ENCODE assay signal across 21 cellular contexts in the genomic region with DNA sequence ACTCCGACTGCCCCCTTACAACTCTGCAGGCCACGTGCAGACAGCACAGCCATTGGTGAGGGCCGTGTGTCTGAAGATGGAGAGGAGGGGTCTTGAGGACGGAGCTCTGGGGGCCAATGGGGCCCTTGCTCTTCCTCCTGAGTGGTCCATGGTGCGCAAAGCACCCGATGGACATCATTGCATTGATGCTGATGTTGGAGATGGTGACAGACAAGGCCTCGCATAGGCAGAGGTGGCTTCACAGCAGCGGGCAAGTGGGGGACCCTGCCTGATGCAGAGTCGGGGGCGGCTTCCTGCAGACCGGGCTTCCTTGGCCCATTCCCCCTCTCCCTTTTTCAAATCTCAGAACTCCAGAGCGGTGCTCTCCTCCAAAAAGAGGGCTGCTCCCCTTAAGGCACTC.
"Had no signal": no experiment of that assay in that cellular context is flagged by ENCODE, and none has a peak within 500 bp of the region (broad histone marks: within the 10 kb centered on the region; RNA-seq: fewer than 3 reads in every experiment).

No MANE protein-coding gene starts in this region.

- H3K27ac Mint-ChIP-seq: activated naive CD4-positive, alpha-beta T cell treated with anti-CD3 and anti-CD28 coated beads for 36 hours; activated T-helper 2 cell treated with anti-CD3 and anti-CD28 coated beads, Interferon-gamma antibody, Interleukin-2, Interleukin-4, amounts not matched to agents 10 μg/mL and 5 μg/mL and 100 μg/mL, durations not matched to agents 14 hours and 24 hours and 36 hours; immature natural killer cell; T-helper 1 cell treated with Interleukin-12 subunit alpha and Interleukin-12 subunit beta and Interleukin-4 antibody, amounts not matched to agents 30 μg/mL and 1 μg/mL, for 36 hours; WTC11 had no signal

- H3K27ac ChIP-seq: brain microvascular endothelial cell, foreskin keratinocyte, left ventricle myocardium inferior, thoracic aorta had no signal

- H3K36me3 ChIP-seq: brain microvascular endothelial cell, left ventricle myocardium inferior, thoracic aorta had no signal

- H3K9me3 Mint-ChIP-seq: activated T-cell treated with anti-CD3 and anti-CD28 coated beads, Interleukin-2, amount 50 U/mL, for 4 hours; immature natural killer cell had no signal

- H3K4me1 ChIP-seq: foreskin keratinocyte had no signal

- H3K4me3 ChIP-seq: left ventricle myocardium inferior, thoracic aorta had no signal

- H3K4me3 Mint-ChIP-seq: activated naive CD4-positive, alpha-beta T cell treated with anti-CD3 and anti-CD28 coated beads for 36 hours; activated T-cell treated with anti-CD3 and anti-CD28 coated beads, Interleukin-2, amount 50 U/mL, for 4 hours; immature natural killer cell; T-helper 1 cell treated with Interleukin-12 subunit alpha and Interleukin-12 subunit beta and Interleukin-4 antibody, amounts not matched to agents 30 μg/mL and 1 μg/mL, for 36 hours; WTC11 had no signal

- DNase-seq: activated CD4-positive, alpha-beta T cell treated with anti-CD3 and anti-CD28 coated beads for 4 hours; activated CD4-positive, alpha-beta T cell treated with anti-CD3 and anti-CD28 coated beads, Interleukin-2, amount 50 U/mL, for 48 hours; activated CD8-positive, alpha-beta memory T cell treated with anti-CD3 and anti-CD28 coated beads, Interleukin-2, amount 50 U/mL, for 48 hours; activated naive CD4-positive, alpha-beta T cell treated with anti-CD3 and anti-CD28 coated beads for 36 hours; activated T-cell treated with anti-CD3 and anti-CD28 coated beads, Interleukin-2, amount 50 U/mL, for 4 hours; brain microvascular endothelial cell; central memory CD4-positive, alpha-beta T cell; dermis blood vessel endothelial cell; effector CD8-positive, alpha-beta T cell; erythroblast; foreskin keratinocyte; immature natural killer cell; left ventricle myocardium inferior; nucleus accumbens; stimulated activated CD4-positive, alpha-beta T cell treated with anti-CD3 and anti-CD28 coated beads, Interleukin-4, amount 100 ng/mL, for 1 hour; stimulated activated naive CD4-positive, alpha-beta T cell; T1000 had no signal

- H3K27me3 ChIP-seq: brain microvascular endothelial cell, foreskin keratinocyte had no signal

- ATAC-seq: activated T-cell treated with anti-CD3 and anti-CD28 coated beads, Interleukin-2, amount 50 U/mL, for 4 hours; foreskin keratinocyte had no signal
